Comparison of ENCODE assay signal across 8 cellular contexts in genomic region chr6:83615025-83615999, GRCh38.
DNase-seq lines count a peak whose midpoint lies in the region; ATAC-seq, FAIRE-seq and TF ChIP-seq lines count a peak whose summit lies in the region.

No MANE protein-coding gene starts in this region.

- H4K20me1 ChIP-seq in OCI-LY1 (ENCODE audit: insufficient read depth, low read length) = no peaks in the 10 kb centered on the region

- H3K27me3 ChIP-seq in OCI-LY1 (ENCODE audit: insufficient read depth, low read length) (no peaks in the 10 kb centered on the region), parathyroid adenoma (ENCODE audit: control insufficient read depth, insufficient read depth, low read length) (no peaks in the 10 kb centered on the region)

- FAIRE-seq in endometrium (lab: Jason Lieb, UNC) = peak; percentile 84

- no peak overlapping the region for H2AFZ ChIP-seq in OCI-LY1 (ENCODE audit: low read length)
- no peak overlapping the region for H2AFZ ChIP-seq in parathyroid adenoma

- peak; percentile 81 for ATAC-seq in HG03432 (IDR thresholded peaks at IDR 0.05; ENCODE audit: unreplicated experiment)

- H3K9me3 ChIP-seq in OCI-LY1 (ENCODE audit: low read length) (no peaks in the 10 kb centered on the region), parathyroid adenoma (ENCODE audit: control insufficient read depth, low read length) (no peaks in the 10 kb centered on the region)

- H3F3A ChIP-seq in OCI-LY1 (ENCODE audit: insufficient read depth, low read length) = no peaks in the 10 kb centered on the region

- H3K9me2 ChIP-seq in OCI-LY1 (ENCODE audit: low read depth, low read length) = no peaks in the 10 kb centered on the region

- DNase-seq in AG04449 (ENCODE audit: low read depth, low spot score) (peak; percentile 12), mucosa of gallbladder (ENCODE audit: low spot score) (no peak)
- DNase-seq in stimulated activated naive CD4-positive, alpha-beta T cell treated with Interleukin-2 at 50 U/mL for 16 hours (lab: John Stamatoyannopoulos, UW) = no peak

- CTCF ChIA-PET in AG04449 (lab: Yijun Ruan, JAX) = interaction anchor here (0.6 to 1.9 kb wide), 26 partner anchors 8 to 1708 kb away, joined by 3 to 49 read pairs (median 4); partner anchors contain the start of genes CEP162 and CYB5R4

- H3K4me2 ChIP-seq in OCI-LY1 (ENCODE audit: low read length) (no peak overlapping the region), parathyroid adenoma (ENCODE audit: low read length) (no peak overlapping the region)

- H3K36me3 ChIP-seq in OCI-LY1 (ENCODE audit: insufficient read depth, low read length) (no peaks in the 10 kb centered on the region), parathyroid adenoma (ENCODE audit: control insufficient read depth, insufficient read depth, low read length) (no peaks in the 10 kb centered on the region)

- H3K4me1 ChIP-seq in OCI-LY1 (ENCODE audit: insufficient read depth, low read length, severe bottlenecking) (no peaks in the 10 kb centered on the region), parathyroid adenoma (no peaks in the 10 kb centered on the region)

- no peaks in the 10 kb centered on the region for H3K79me2 ChIP-seq in OCI-LY1 (ENCODE audit: insufficient read depth, low read length)
- H3K79me2 ChIP-seq in parathyroid adenoma = no peaks in the 10 kb centered on the region

- H3K27ac ChIP-seq in OCI-LY1 (ENCODE audit: low read depth, low read length, poor library complexity, severe bottlenecking) = no peak overlapping the region
- no peak overlapping the region for H3K27ac ChIP-seq in parathyroid adenoma

- peak; percentile 37 for TF ChIP-seq CTCF in AG04449 (IDR thresholded peaks at IDR 0.05; ENCODE audit: insufficient read depth, low read length, missing control alignments)
- TF ChIP-seq CTCF in GM12874 (IDR thresholded peaks at IDR 0.05; ENCODE audit: insufficient read depth, low read depth, low read length) = peak; percentile 32; the same call in 1 of the 2 replicates
- peak; percentile 64; the same call in 1 of the 2 replicates for TF ChIP-seq CTCF in OCI-LY1 (IDR thresholded peaks at IDR 0.05; ENCODE audit: low read length)
- peak; percentile 64 for TF ChIP-seq CTCF in parathyroid adenoma (IDR thresholded peaks at IDR 0.05)

- H3K4me3 ChIP-seq in AG04449 (ENCODE audit: low read depth, low read length) (no peak overlapping the region), OCI-LY1 (ENCODE audit: low read depth, low read length, poor library complexity, severe bottlenecking) (no peak overlapping the region), parathyroid adenoma (ENCODE audit: low read depth, low read length) (no peak overlapping the region)

- POLR2A ChIA-PET in AG04449 (lab: Yijun Ruan, JAX) = no interaction called here

- H3K9ac ChIP-seq in OCI-LY1 (ENCODE audit: low read length) (no peak overlapping the region), parathyroid adenoma (no peak overlapping the region)
